12 cellular contexts compared by ENCODE assay signal in genomic region chr5:122882836-122883235, GRCh38. TPM values are rescaled to one million over a fixed set of nuclear protein-coding genes. Genes with fewer than 3 reads are reported as not detected.
DNase-seq lines count a peak whose midpoint lies in the region; ATAC-seq and TF ChIP-seq lines count a peak whose summit lies in the region.
"Had no signal": no experiment of that assay in that cellular context is flagged by ENCODE, and none has a peak within 500 bp of the region (broad histone marks: within the 10 kb centered on the region; RNA-seq: fewer than 3 reads in every experiment).

No MANE protein-coding gene starts in this region.

- no peak overlapping the region for H3K4me3 ChIP-seq in fibroblast of lung (replicated peaks in 1 of 4; ENCODE audit: control extremely low read depth in 1 of 4, insufficient read depth in 1 of 4, low read depth in 3 of 4, low read length in 4 of 4)

- H3K9ac ChIP-seq in fibroblast of lung (ENCODE audit: insufficient read depth, low read length) = no peak overlapping the region

- no peaks in the 10 kb centered on the region for H3K79me2 ChIP-seq in fibroblast of lung (ENCODE audit: control insufficient read depth, insufficient read depth, low read length)

- peak; percentile 54 for ATAC-seq in GM19468 (IDR thresholded peaks at IDR 0.05; ENCODE audit: extremely low read depth, unreplicated experiment)
- ATAC-seq in GM18505 (IDR thresholded peaks at IDR 0.05; ENCODE audit: unreplicated experiment) = no peak

- H3K9me3 ChIP-seq in fibroblast of lung (ENCODE audit: control insufficient read depth, insufficient read depth, low read depth, low read length) = no peaks in the 10 kb centered on the region

- H4K20me1 ChIP-seq in fibroblast of lung (ENCODE audit: control insufficient read depth, extremely low read depth, insufficient read depth, low read length) = no peaks in the 10 kb centered on the region

- H2AFZ ChIP-seq in fibroblast of lung (ENCODE audit: low read length) = no peak overlapping the region

- peak; percentile 51 for DNase-seq in AG08396 (ENCODE audit: low spot score)
- peak; percentile 0 for DNase-seq in OCI-M1 (lab: John Stamatoyannopoulos, UW)
- DNase-seq in fibroblast of lung (ENCODE audit: low read depth in 2 of 2) = peak; percentile 37 to 67
- DNase-seq in NCI-H2227 treated with DMSO at 0.1 percent for 48 hours (lab: John Stamatoyannopoulos, UW) = no peak
- DNase-seq in middle frontal gyrus (ENCODE audit: extremely low spot score, low spot score) = no peak
- no peak for DNase-seq in activated gamma-delta T cell (lab: John Stamatoyannopoulos, UW)
- DNase-seq: activated gamma-delta T cell treated with Interleukin-2 at 50 U/mL for 16 hours, KG1, NCI-H526, right cardiac atrium had no signal

- no peak for TF ChIP-seq CTCF in fibroblast of lung (conservative IDR thresholded peaks at IDR 0.05 in 1 of 2, IDR thresholded peaks at IDR 0.05 in 1 of 2; ENCODE audit: low read depth in 1 of 2, low read length in 2 of 2)

- H3K27ac ChIP-seq in fibroblast of lung (ENCODE audit: insufficient read depth, low read length) = no peak overlapping the region

- H3K36me3 ChIP-seq in fibroblast of lung (ENCODE audit: control insufficient read depth, insufficient read depth, low read length) = no peaks in the 10 kb centered on the region

- no peaks in the 10 kb centered on the region for H3K4me1 ChIP-seq in fibroblast of lung (ENCODE audit: control insufficient read depth, extremely low read depth, insufficient read depth, low read length)

- H3K27me3 ChIP-seq in fibroblast of lung (ENCODE audit: control insufficient read depth, insufficient read depth, low read length) = no peaks in the 10 kb centered on the region

- TF ChIP-seq POLR2A in GM18505 (IDR thresholded peaks at IDR 0.05; ENCODE audit: borderline replicate concordance, extremely low read depth, insufficient read depth, insufficient read length) = no peak

- H3K4me2 ChIP-seq in fibroblast of lung (ENCODE audit: extremely low read depth, insufficient read depth, low read length) = no peak overlapping the region

RNA-seq across cellular contexts. Expression of gene SNX24, which starts 37.4 kb away (rescaled TPM):
- 20.3 and 22.3 TPM in 2 replicates for total RNA-seq in fibroblast of lung
- 12.9 and 13.4 TPM in 2 replicates for polyA plus RNA-seq in fibroblast of lung
- 16.6 and 20.8 TPM in 2 replicates for polyA plus RNA-seq in fibroblast of lung (2012)
- polyA minus RNA-seq in fibroblast of lung (ENCODE audit: low replicate concordance) = 2.7 TPM in 1 of 2 replicates, not detected in the other

Comparison
In these comparisons a context has a peak if more than half of its experiments do, and no peak if none do; other contexts are left out.
1. DNase-seq: peak in AG08396 (single experiment), OCI-M1 (single experiment) and fibroblast of lung (2 of 2); none in NCI-H2227 treated with DMSO at 0.1 percent for 48 hours (single experiment), middle frontal gyrus (single experiment) and activated gamma-delta T cell (single experiment).